Comparison of ENCODE assay signal across 9 cellular contexts in genomic region chr1:223393275-223394214, GRCh38. TPM values are rescaled to one million over a fixed set of nuclear protein-coding genes. Genes with fewer than 3 reads are reported as not detected.
DNase-seq lines count a peak whose midpoint lies in the region; ATAC-seq and TF ChIP-seq lines count a peak whose summit lies in the region.
"Had no signal": no experiment of that assay in that cellular context is flagged by ENCODE, and none has a peak within 500 bp of the region (broad histone marks: within the 10 kb centered on the region; RNA-seq: fewer than 3 reads in every experiment).

Gene CCDC185 (plus strand): TSS chr1:223393415. CDS start chr1:223393476, 61 bp downstream.

- H3K27me3 Mint-ChIP-seq in natural killer cell treated with Interleukin-12 subunit alpha and Interleukin-12 subunit beta and Interleukin-15 and Interleukin-18, amount 100 ng/mL, for 72 hours, result peaks cover 15 to 30% of the 10 kb centered on the region in 2 donors
- H3K27me3 Mint-ChIP-seq in natural killer cell (ENCODE audit: low read depth in 2 of 2), result peaks cover 24 to 28% of the 10 kb centered on the region in 2 donors

- WGBS in lung, 2 donors, result 21 to 36% methylated on average over 70 to 73 of the region's 73 CpGs

- H3K4me3 Mint-ChIP-seq in natural killer cell treated with Interleukin-12 subunit alpha and Interleukin-12 subunit beta and Interleukin-15 and Interleukin-18, amount 100 ng/mL, for 72 hours, result no peak within 1 kb of the TSS
- no peak within 1 kb of the TSS for H3K4me3 Mint-ChIP-seq in natural killer cell
- H3K4me3 Mint-ChIP-seq: naive B cell had no signal

- H3K4me3 ChIP-seq in effector memory CD4-positive, alpha-beta T cell (ENCODE audit: insufficient read depth, low read depth, low read length, poor library complexity, severe bottlenecking), result peak within 1 kb of the TSS; percentile 50
- peak within 1 kb of the TSS; percentile 27 for H3K4me3 ChIP-seq in lung

- H3K27ac ChIP-seq in effector memory CD4-positive, alpha-beta T cell (ENCODE audit: insufficient read depth, low read length, poor library complexity, severe bottlenecking), result no peak within 1 kb of the TSS
- H3K27ac ChIP-seq in lung (ENCODE audit: low read depth in 1 of 2, low read length in 1 of 2), result no peak within 1 kb of the TSS

- H3K27ac Mint-ChIP-seq in natural killer cell treated with Interleukin-12 subunit alpha and Interleukin-12 subunit beta and Interleukin-15 and Interleukin-18, amount 100 ng/mL, for 72 hours, result no peak within 1 kb of the TSS
- H3K27ac Mint-ChIP-seq in natural killer cell, result no peak within 1 kb of the TSS

- H3K9me3 Mint-ChIP-seq in natural killer cell treated with Interleukin-12 subunit alpha and Interleukin-12 subunit beta and Interleukin-15 and Interleukin-18, amount 100 ng/mL, for 72 hours, result no peaks in the 10 kb centered on the region
- H3K9me3 Mint-ChIP-seq in natural killer cell, result no peaks in the 10 kb centered on the region

- TF ChIP-seq CTCF in natural killer cell (IDR thresholded peaks at IDR 0.05), result no peak
- TF ChIP-seq CTCF in lung (IDR thresholded peaks at IDR 0.05; ENCODE audit: control extremely low read depth, extremely low read depth), result no peak

- DNase-seq in natural killer cell treated with Interleukin-12 subunit alpha and Interleukin-12 subunit beta and Interleukin-15 and Interleukin-18, amount 100 ng/mL, for 72 hours (ENCODE audit: low spot score), result no peak
- DNase-seq in natural killer cell (no peak), lung (ENCODE audit: low spot score) (no peak), NCI-H2107 treated with DMSO at 0.1 percent for 48 hours (lab: John Stamatoyannopoulos, UW; ENCODE audit: unreplicated experiment) (no peak), cerebellar cortex (ENCODE audit: low spot score) (no peak), NCI-H748 treated with DMSO at 0.1 percent for 48 hours (lab: John Stamatoyannopoulos, UW) (no peak)
- no peak for DNase-seq in effector memory CD4-positive, alpha-beta T cell
- DNase-seq: naive B cell had no signal

- H3K9me3 ChIP-seq in effector memory CD4-positive, alpha-beta T cell (ENCODE audit: control insufficient read depth, low read length), result no peaks in the 10 kb centered on the region
- peaks cover 0 to 13% of the 10 kb centered on the region in 2 donors for H3K9me3 ChIP-seq in lung (ENCODE audit: control insufficient read depth in 2 of 2, insufficient read depth in 1 of 2, low read length in 1 of 2)

- intact Hi-C loops in natural killer cell (cut with micrococcal nuclease), result no loop called here

- peak; percentile 33 to 54 for ATAC-seq in natural killer cell treated with Interleukin-12 subunit alpha and Interleukin-12 subunit beta and Interleukin-15 and Interleukin-18, amount 100 ng/mL, for 72 hours
- no peak for ATAC-seq in natural killer cell
- ATAC-seq in lung (ENCODE audit: insufficient read depth, low FRiP score), result peak; percentile 76
- ATAC-seq in HG02840 (IDR thresholded peaks at IDR 0.05; ENCODE audit: low FRiP score, unreplicated experiment), result no peak

- no peaks in the 10 kb centered on the region for H3K27me3 ChIP-seq in effector memory CD4-positive, alpha-beta T cell (replicated peaks; ENCODE audit: control insufficient read depth, insufficient read depth, low read length, poor library complexity, severe bottlenecking)
- H3K27me3 ChIP-seq in lung (ENCODE audit: control insufficient read depth, insufficient read depth), result peaks cover 7% of the 10 kb centered on the region

- H3K36me3 Mint-ChIP-seq in natural killer cell treated with Interleukin-12 subunit alpha and Interleukin-12 subunit beta and Interleukin-15 and Interleukin-18, amount 100 ng/mL, for 72 hours, result no peaks in the 10 kb centered on the region
- no peaks in the 10 kb centered on the region for H3K36me3 Mint-ChIP-seq in natural killer cell

- peaks cover 8% of the 10 kb centered on the region for H3K4me1 ChIP-seq in effector memory CD4-positive, alpha-beta T cell (ENCODE audit: control insufficient read depth, insufficient read depth, low read length, poor library complexity, severe bottlenecking)
- H3K4me1 ChIP-seq in lung (ENCODE audit: control insufficient read depth in 2 of 2, insufficient read depth in 2 of 2, low read length in 2 of 2), result peaks cover 0 to 5% of the 10 kb centered on the region in 2 donors

- no peaks in the 10 kb centered on the region for H3K4me1 Mint-ChIP-seq in natural killer cell treated with Interleukin-12 subunit alpha and Interleukin-12 subunit beta and Interleukin-15 and Interleukin-18, amount 100 ng/mL, for 72 hours (ENCODE audit: low read depth in 2 of 2)
- no peaks in the 10 kb centered on the region for H3K4me1 Mint-ChIP-seq in natural killer cell
- H3K4me1 Mint-ChIP-seq: naive B cell had no signal

- no peaks in the 10 kb centered on the region for H3K36me3 ChIP-seq in effector memory CD4-positive, alpha-beta T cell (ENCODE audit: control insufficient read depth, insufficient read depth, low read length)
- H3K36me3 ChIP-seq in lung (ENCODE audit: control insufficient read depth in 2 of 2, insufficient read depth in 2 of 2, low read length in 2 of 2), result no peaks in the 10 kb centered on the region

RNA-seq across cellular contexts. Expression of gene CCDC185, which starts in this region (rescaled TPM):
- total RNA-seq in natural killer cell treated with Interleukin-12 subunit alpha and Interleukin-12 subunit beta and Interleukin-15 and Interleukin-18, amount 100 ng/mL, for 72 hours, result not detected
- total RNA-seq in natural killer cell, result not detected
- total RNA-seq in lung, result not detected
- not detected for polyA plus RNA-seq in lung

Comparison
In these comparisons a context has a peak if more than half of its experiments do, and no peak if none do; other contexts are left out.
1. Peak in ATAC-seq in natural killer cell treated with Interleukin-12 subunit alpha and Interleukin-12 subunit beta and Interleukin-15 and Interleukin-18, amount 100 ng/mL, for 72 hours; RNA of the gene not detected or under 1 TPM.
2. Peak in ATAC-seq and H3K4me3 ChIP-seq in lung; RNA of the gene not detected or under 1 TPM.